11 cellular contexts compared by ENCODE assay signal in the genomic region with DNA sequence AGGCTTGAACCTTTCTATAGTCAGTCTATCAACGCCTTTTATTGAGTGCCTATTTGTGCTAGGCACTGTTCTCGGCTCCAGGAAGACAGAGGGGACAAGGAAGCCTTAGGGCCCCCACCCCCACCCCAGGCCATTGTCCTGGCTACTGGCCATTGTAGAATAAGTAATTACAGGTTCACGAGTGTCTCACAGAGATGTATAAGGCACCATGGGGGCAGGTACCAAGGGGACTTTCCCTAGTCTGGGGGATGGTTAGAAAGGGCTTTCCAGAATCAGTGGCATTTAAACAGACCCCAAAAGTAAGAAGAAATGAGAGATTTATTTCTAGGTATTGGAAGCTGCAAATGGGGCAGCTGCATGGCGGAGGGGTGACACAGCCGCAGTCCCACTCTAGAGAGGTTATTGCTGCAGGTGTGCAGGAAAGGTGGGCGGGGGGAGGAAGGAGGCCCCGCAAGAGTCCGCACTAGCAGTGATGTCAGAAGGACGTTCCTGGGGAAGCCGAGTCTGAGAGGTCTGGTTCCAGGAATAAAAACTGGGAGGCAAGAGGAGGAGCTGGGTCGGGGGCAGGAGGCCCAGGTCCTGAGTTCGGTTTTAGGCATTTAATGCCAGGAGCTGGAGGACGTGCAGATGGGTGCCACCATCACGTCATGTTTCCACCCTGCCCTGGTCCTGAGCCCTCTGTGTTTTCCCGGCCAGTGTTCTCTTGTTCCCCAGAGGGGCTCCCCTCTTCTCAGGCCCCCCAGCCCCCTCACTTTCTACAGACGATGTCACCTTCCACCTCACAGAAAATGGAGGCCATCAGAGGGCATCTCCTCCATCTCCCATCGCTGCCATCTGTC. TPM values are rescaled to one million over a fixed set of nuclear protein-coding genes. Genes with fewer than 3 reads are reported as not detected.
DNase-seq lines count a peak whose midpoint lies in the region; ATAC-seq and TF ChIP-seq lines count a peak whose summit lies in the region.
"Had no signal": no experiment of that assay in that cellular context is flagged by ENCODE, and none has a peak within 500 bp of the region (broad histone marks: within the 10 kb centered on the region; RNA-seq: fewer than 3 reads in every experiment).

No MANE protein-coding gene starts in this region.

- H3K27me3 Mint-ChIP-seq in T-helper 2 cell treated with Interferon-gamma antibody and Interleukin-4, amounts not matched to agents 5 μg/mL and 100 μg/mL, for 36 hours (ENCODE audit: low read depth) = no peaks in the 10 kb centered on the region
- no peaks in the 10 kb centered on the region for H3K27me3 Mint-ChIP-seq in effector memory CD8-positive, alpha-beta T cell

- H3K36me3 Mint-ChIP-seq in T-helper 2 cell treated with Interferon-gamma antibody and Interleukin-4, amounts not matched to agents 5 μg/mL and 100 μg/mL, for 36 hours (ENCODE audit: low read depth) = peaks cover 4% of the 10 kb centered on the region
- peaks cover 33% of the 10 kb centered on the region for H3K36me3 Mint-ChIP-seq in effector memory CD8-positive, alpha-beta T cell (ENCODE audit: insufficient read depth)

- TF ChIP-seq CTCF in Peyer's patch (IDR thresholded peaks at IDR 0.05) (no peak), smooth muscle cell (IDR thresholded peaks at IDR 0.05; ENCODE audit: borderline replicate concordance, insufficient read depth, poor library complexity, severe bottlenecking) (no peak)

- peaks cover 40% of the 10 kb centered on the region for H4K20me1 ChIP-seq in smooth muscle cell (ENCODE audit: low read depth)

- peak overlapping the region; percentile 18 to 61 (median 52) for H3K27ac ChIP-seq in Peyer's patch
- no peak overlapping the region for H3K27ac ChIP-seq in smooth muscle cell (ENCODE audit: low read depth)

- peak overlapping the region; percentile 43 for H3K4me2 ChIP-seq in smooth muscle cell

- no peaks in the 10 kb centered on the region for H3K79me2 ChIP-seq in smooth muscle cell (ENCODE audit: low read depth)

- peak overlapping the region; percentile 76 for H3K4me3 Mint-ChIP-seq in T-helper 2 cell treated with Interferon-gamma antibody and Interleukin-4, amounts not matched to agents 5 μg/mL and 100 μg/mL, for 36 hours
- peak overlapping the region; percentile 79 to 82 for H3K4me3 Mint-ChIP-seq in effector memory CD8-positive, alpha-beta T cell

- H3K9ac ChIP-seq in smooth muscle cell (ENCODE audit: low read depth) = peak overlapping the region; percentile 5

- H3K9me3 Mint-ChIP-seq in T-helper 2 cell treated with Interferon-gamma antibody and Interleukin-4, amounts not matched to agents 5 μg/mL and 100 μg/mL, for 36 hours = no peaks in the 10 kb centered on the region
- H3K9me3 Mint-ChIP-seq in effector memory CD8-positive, alpha-beta T cell = no peaks in the 10 kb centered on the region

- H2AFZ ChIP-seq in smooth muscle cell (ENCODE audit: low read depth) = no peak overlapping the region

- H3F3A ChIP-seq in smooth muscle cell (ENCODE audit: low read depth) = peaks cover 17% of the 10 kb centered on the region

- H3K27me3 ChIP-seq in Peyer's patch = no peaks in the 10 kb centered on the region
- H3K27me3 ChIP-seq in smooth muscle cell (ENCODE audit: low read depth) = no peaks in the 10 kb centered on the region
- H3K27me3 ChIP-seq: right lobe of liver, tibial nerve had no signal

- H3K36me3 ChIP-seq in Peyer's patch = peaks cover 0 to 2% (median 0%) of the 10 kb centered on the region in 3 donors
- H3K36me3 ChIP-seq in smooth muscle cell (ENCODE audit: low read depth) = no peaks in the 10 kb centered on the region
- H3K36me3 ChIP-seq: right lobe of liver had no signal

- peaks cover 42% of the 10 kb centered on the region for H3K4me1 Mint-ChIP-seq in T-helper 2 cell treated with Interferon-gamma antibody and Interleukin-4, amounts not matched to agents 5 μg/mL and 100 μg/mL, for 36 hours (ENCODE audit: low read depth)
- H3K4me1 Mint-ChIP-seq in effector memory CD8-positive, alpha-beta T cell (ENCODE audit: low read depth in 2 of 2) = peaks cover 34 to 50% of the 10 kb centered on the region in 2 donors

- H3K9me3 ChIP-seq in Peyer's patch (no peaks in the 10 kb centered on the region), smooth muscle cell (replicated peaks; ENCODE audit: low read depth) (no peaks in the 10 kb centered on the region)
- H3K9me3 ChIP-seq: right lobe of liver, tibial nerve had no signal

- H3K27ac Mint-ChIP-seq in T-helper 2 cell treated with Interferon-gamma antibody and Interleukin-4, amounts not matched to agents 5 μg/mL and 100 μg/mL, for 36 hours = peak overlapping the region; percentile 92
- peak overlapping the region; percentile 95 to 99 for H3K27ac Mint-ChIP-seq in effector memory CD8-positive, alpha-beta T cell

- no peak overlapping the region for H3K4me3 ChIP-seq in Peyer's patch
- no peak overlapping the region for H3K4me3 ChIP-seq in smooth muscle cell
- H3K4me3 ChIP-seq: right lobe of liver, tibial nerve had no signal

- DNase-seq in T-helper 2 cell treated with Interferon-gamma antibody and Interleukin-4, amounts not matched to agents 5 μg/mL and 100 μg/mL, for 36 hours (ENCODE audit: low spot score) = no peak
- DNase-seq in T-helper 2 cell (no peak), Peyer's patch (peak in 1 of 3 donors; percentile 41), smooth muscle cell (lab: John Stamatoyannopoulos, UW; ENCODE audit: unreplicated experiment) (no peak), GOT3 (lab: John Stamatoyannopoulos, UW) (no peak), NCI-H2107 treated with DMSO at 0.1 percent for 48 hours (lab: John Stamatoyannopoulos, UW; ENCODE audit: unreplicated experiment) (no peak), dermis blood vessel endothelial cell (no peak)
- no peak for DNase-seq in effector memory CD8-positive, alpha-beta T cell
- DNase-seq: NCI-H1930, right lobe of liver had no signal

- 83% methylated on average over 17 of the region's 17 CpGs for WGBS in smooth muscle cell (ENCODE audit: low lambda C conversion rate)

- no peak for ATAC-seq in effector memory CD8-positive, alpha-beta T cell (replicated peaks)

- H3K4me1 ChIP-seq in Peyer's patch (peaks cover 0 to 9% (median 1%) of the 10 kb centered on the region in 4 donors), smooth muscle cell (ENCODE audit: low read depth) (no peaks in the 10 kb centered on the region)
- H3K4me1 ChIP-seq: tibial nerve had no signal

- no peak for TF ChIP-seq POLR2A in Peyer's patch (IDR thresholded peaks at IDR 0.05)

RNA-seq across cellular contexts. Expression of a gene that starts 30.5 kb away (rescaled TPM):
- total RNA-seq in Peyer's patch (100 to 1,000 TPM in 3 of 4 donors, 10 to 100 TPM in 1; 46.2 to 239 (median 207) TPM), smooth muscle cell (106 and 120 TPM in 2 replicates), dermis blood vessel endothelial cell (58.4 and 59.1 TPM in 2 replicates)
- polyA plus RNA-seq in smooth muscle cell = 70.8 and 72.6 TPM in 2 replicates
